1 cellular context compared by ENCODE assay signal in the genomic region with DNA sequence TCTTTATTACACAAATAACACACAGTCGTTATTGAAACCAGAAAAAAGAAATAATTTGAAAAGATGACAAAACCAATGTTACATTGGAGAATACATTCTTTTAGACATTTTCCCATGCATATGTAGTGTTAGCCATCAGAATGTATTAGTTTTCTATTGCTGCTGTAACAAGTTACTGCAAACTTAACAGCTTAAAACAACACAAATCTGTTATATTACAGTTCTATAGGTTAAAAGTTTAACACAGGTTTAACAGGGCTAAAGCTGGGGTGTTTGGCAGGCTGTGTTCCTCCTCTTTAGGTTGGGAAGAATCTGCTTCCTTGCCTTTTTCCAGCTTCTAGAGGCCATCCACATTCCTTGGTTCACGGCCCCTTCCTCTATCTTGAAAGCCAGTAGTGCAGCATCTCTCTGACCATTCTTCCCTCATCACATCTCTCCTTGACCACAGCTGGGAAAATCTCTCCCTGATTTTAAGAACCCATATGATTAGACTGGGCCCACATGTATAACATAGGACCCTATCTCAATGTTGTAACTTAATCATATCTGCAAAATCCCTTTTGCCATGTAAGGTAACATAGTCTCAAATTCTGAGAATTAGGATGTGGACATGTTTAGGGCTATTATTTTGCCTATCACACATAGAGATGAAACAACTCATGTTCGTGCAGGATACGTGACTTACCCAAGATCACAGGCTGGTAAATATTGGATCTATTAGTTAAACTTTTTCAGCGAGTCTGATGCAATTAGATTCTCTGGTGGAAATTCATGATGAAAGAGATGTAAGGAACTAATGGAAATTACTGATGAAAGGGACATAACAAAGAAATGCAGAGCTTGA.
TF ChIP-seq lines count a peak whose summit lies in the region.

No MANE protein-coding gene starts in this region.

TF ChIP-seq in IMR-90, 13 proteins besides CTCF, POLR2A, EP300 and RAD21:
- TF ChIP-seq SMC3 (IDR thresholded peaks at IDR 0.05; ENCODE audit: low read depth, low read length), result no peak
- TF ChIP-seq CHD1 (IDR thresholded peaks at IDR 0.05; ENCODE audit: low read depth, low read length), result no peak
- no peak for TF ChIP-seq NFE2L2 (IDR thresholded peaks at IDR 0.05; ENCODE audit: low read depth, low read length)
- no peak for TF ChIP-seq RFX5 (IDR thresholded peaks at IDR 0.05; ENCODE audit: low read depth, low read length)
- no peak for TF ChIP-seq CEBPB (IDR thresholded peaks at IDR 0.05; ENCODE audit: low read depth, low read length)
- TF ChIP-seq, protein P1, sequence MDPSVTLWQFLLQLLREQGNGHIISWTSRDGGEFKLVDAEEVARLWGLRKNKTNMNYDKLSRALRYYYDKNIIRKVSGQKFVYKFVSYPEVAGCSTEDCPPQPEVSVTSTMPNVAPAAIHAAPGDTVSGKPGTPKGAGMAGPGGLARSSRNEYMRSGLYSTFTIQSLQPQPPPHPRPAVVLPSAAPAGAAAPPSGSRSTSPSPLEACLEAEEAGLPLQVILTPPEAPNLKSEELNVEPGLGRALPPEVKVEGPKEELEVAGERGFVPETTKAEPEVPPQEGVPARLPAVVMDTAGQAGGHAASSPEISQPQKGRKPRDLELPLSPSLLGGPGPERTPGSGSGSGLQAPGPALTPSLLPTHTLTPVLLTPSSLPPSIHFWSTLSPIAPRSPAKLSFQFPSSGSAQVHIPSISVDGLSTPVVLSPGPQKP (IDR thresholded peaks at IDR 0.05; ENCODE audit: borderline replicate concordance, low read depth, low read length), result no peak
- TF ChIP-seq BHLHE40 (IDR thresholded peaks at IDR 0.05; ENCODE audit: low read depth, low read length), result no peak
- TF ChIP-seq RCOR1 (IDR thresholded peaks at IDR 0.05; ENCODE audit: insufficient replicate concordance, low read length), result no peak
- TF ChIP-seq MXI1 (IDR thresholded peaks at IDR 0.05; ENCODE audit: borderline replicate concordance, low read depth, low read length), result no peak
- TF ChIP-seq, protein P2, sequence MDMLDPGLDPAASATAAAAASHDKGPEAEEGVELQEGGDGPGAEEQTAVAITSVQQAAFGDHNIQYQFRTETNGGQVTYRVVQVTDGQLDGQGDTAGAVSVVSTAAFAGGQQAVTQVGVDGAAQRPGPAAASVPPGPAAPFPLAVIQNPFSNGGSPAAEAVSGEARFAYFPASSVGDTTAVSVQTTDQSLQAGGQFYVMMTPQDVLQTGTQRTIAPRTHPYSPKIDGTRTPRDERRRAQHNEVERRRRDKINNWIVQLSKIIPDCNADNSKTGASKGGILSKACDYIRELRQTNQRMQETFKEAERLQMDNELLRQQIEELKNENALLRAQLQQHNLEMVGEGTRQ (IDR thresholded peaks at IDR 0.05; ENCODE audit: low read depth, low read length), result no peak
- TF ChIP-seq MAFK (IDR thresholded peaks at IDR 0.05; ENCODE audit: low read depth, low read length), result no peak
- no peak for TF ChIP-seq FOS (IDR thresholded peaks at IDR 0.05; ENCODE audit: low read depth, low read length)
- no peak for TF ChIP-seq MAZ (IDR thresholded peaks at IDR 0.05; ENCODE audit: borderline replicate concordance, low read depth, low read length)
